ENCODE assay signal across 9 cellular contexts in the genomic region with DNA sequence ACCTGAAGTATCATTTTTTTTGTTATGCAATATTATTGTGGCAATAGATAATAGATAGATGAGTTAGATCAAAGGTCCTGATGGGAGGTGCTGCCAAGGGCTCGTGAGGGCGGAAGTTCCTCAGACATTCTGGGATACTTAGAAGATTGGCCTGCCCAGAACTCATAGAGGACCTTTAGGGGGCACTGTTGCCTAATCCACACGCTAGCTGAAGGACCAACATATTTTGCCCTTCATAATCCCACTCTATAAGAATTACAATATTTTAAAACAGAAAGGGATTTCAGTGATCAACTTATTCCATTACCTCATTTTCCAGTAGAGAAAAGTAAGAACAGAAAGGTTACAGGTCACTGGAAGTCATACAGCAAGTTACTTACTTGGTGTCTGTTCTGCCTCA. TPM values are rescaled to one million over a fixed set of nuclear protein-coding genes. Genes with fewer than 3 reads are reported as not detected.
DNase-seq lines count a peak whose midpoint lies in the region; ATAC-seq, FAIRE-seq and TF ChIP-seq lines count a peak whose summit lies in the region.
"Had no signal": no experiment of that assay in that cellular context is flagged by ENCODE, and none has a peak within 500 bp of the region (broad histone marks: within the 10 kb centered on the region; RNA-seq: fewer than 3 reads in every experiment).

No MANE protein-coding gene starts in this region.

- DNase-seq in AG10803 (ENCODE audit: low read depth) (no peak), GM12892 (ENCODE audit: insufficient read length) (no peak), NOMO-1 treated with dmso at 0.1 percent for 144 hours (lab: John Stamatoyannopoulos, UW; ENCODE audit: unreplicated experiment) (peak; percentile 14), stomach (no peak), germinal center (ENCODE audit: low spot score) (no peak)
- DNase-seq in effector memory CD8-positive, alpha-beta T cell, result no peak

- no peak overlapping the region for H3K27ac Mint-ChIP-seq in effector memory CD8-positive, alpha-beta T cell
- H3K27ac Mint-ChIP-seq in nephron, result no peak overlapping the region

- WGBS in stomach, 5 donors, result 19 to 48% (median 40%) methylated on average over 3 of the region's 3 CpGs

- no peaks in the 10 kb centered on the region for H3K4me1 ChIP-seq in stomach

- H3K27ac ChIP-seq in stomach, result no peak overlapping the region

- no peaks in the 10 kb centered on the region for H3K9me3 Mint-ChIP-seq in effector memory CD8-positive, alpha-beta T cell
- H3K9me3 Mint-ChIP-seq in nephron, result no peaks in the 10 kb centered on the region

- no peaks in the 10 kb centered on the region for H3K27me3 ChIP-seq in stomach

- H3K27me3 Mint-ChIP-seq in effector memory CD8-positive, alpha-beta T cell, result peaks cover 0 to 13% of the 10 kb centered on the region in 2 donors
- H3K27me3 Mint-ChIP-seq in nephron (ENCODE audit: low read depth), result no peaks in the 10 kb centered on the region

- no peaks in the 10 kb centered on the region for H3K36me3 Mint-ChIP-seq in effector memory CD8-positive, alpha-beta T cell (ENCODE audit: insufficient read depth)
- H3K36me3 Mint-ChIP-seq in nephron (ENCODE audit: low read depth), result no peaks in the 10 kb centered on the region

- H3K4me3 ChIP-seq in AG10803 (ENCODE audit: low read length), result no peak overlapping the region
- H3K4me3 ChIP-seq in stomach, result no peak overlapping the region

- ATAC-seq in HG02798 (IDR thresholded peaks at IDR 0.05; ENCODE audit: poor library complexity, unreplicated experiment), result peak; percentile 91
- ATAC-seq in effector memory CD8-positive, alpha-beta T cell (replicated peaks), result peak; percentile 54

- H3K4me3 Mint-ChIP-seq in effector memory CD8-positive, alpha-beta T cell, result no peak overlapping the region
- H3K4me3 Mint-ChIP-seq in nephron, result no peak overlapping the region

- no peaks in the 10 kb centered on the region for H3K36me3 ChIP-seq in stomach

- H3K9me3 ChIP-seq in stomach, result no peaks in the 10 kb centered on the region

- intact Hi-C loops in stomach (cut with DNase I; ENCODE audit: low total_unique reads), result no loop called here

- FAIRE-seq in GM12892 (lab: Jason Lieb, UNC), result peak; percentile 88

- no peak for TF ChIP-seq EP300 in stomach (IDR thresholded peaks at IDR 0.05)

- TF ChIP-seq CTCF in AG10803 (conservative IDR thresholded peaks at IDR 0.05; ENCODE audit: low read length), result peak; percentile 32
- peak; percentile 32 to 56 (median 53) for TF ChIP-seq CTCF in nephron (IDR thresholded peaks at IDR 0.05; ENCODE audit: unreplicated experiment in 3 of 3)
- TF ChIP-seq CTCF in stomach (IDR thresholded peaks at IDR 0.05), result peak in 2 of 7 experiments; percentile 10 to 18

- no peak for TF ChIP-seq POLR2A in GM12892 (IDR thresholded peaks at IDR 0.05; ENCODE audit: low read depth, low read length)
- TF ChIP-seq POLR2A in stomach (IDR thresholded peaks at IDR 0.05), result no peak

- no peaks in the 10 kb centered on the region for H3K4me1 Mint-ChIP-seq in effector memory CD8-positive, alpha-beta T cell (ENCODE audit: low read depth in 2 of 2)
- H3K4me1 Mint-ChIP-seq in nephron, result no peaks in the 10 kb centered on the region

RNA-seq across cellular contexts. Expression of gene COX7B2, which starts 22.9 kb away (rescaled TPM):
- polyA plus RNA-seq in GM12892 (2012; ENCODE audit: missing spikeins), result not detected
- total RNA-seq in stomach, result not detected
- not detected for polyA plus RNA-seq in stomach
- total RNA-seq: urinary bladder had no signal
- polyA plus RNA-seq: urinary bladder had no signal
